ENCODE assay signal across 14 cellular contexts in genomic region chr2:178512491-178512890, GRCh38. TPM values are rescaled to one million over a fixed set of nuclear protein-coding genes. Genes with fewer than 3 reads are reported as not detected.
DNase-seq lines count a peak whose midpoint lies in the region; ATAC-seq and TF ChIP-seq lines count a peak whose summit lies in the region.
"Had no signal": no experiment of that assay in that cellular context is flagged by ENCODE, and none has a peak within 500 bp of the region (broad histone marks: within the 10 kb centered on the region; RNA-seq: fewer than 3 reads in every experiment).

No MANE protein-coding gene starts in this region.

- TF ChIP-seq POLR2A in adrenal gland (IDR thresholded peaks at IDR 0.05) = no peak

- 93 to 100% (median 98%) methylated on average over 2 of the region's 2 CpGs for WGBS in adrenal gland, 4 donors

- peak; percentile 21 for DNase-seq in AG09309 (ENCODE audit: low read depth)
- peak; percentile 24 for DNase-seq in HK-2 (ENCODE audit: unreplicated experiment)
- DNase-seq in astrocyte of the spinal cord (ENCODE audit: low read depth, low spot score) = peak; percentile 69
- DNase-seq in medulla oblongata (ENCODE audit: extremely low spot score) = peak; percentile 9
- no peak for DNase-seq in GOT3 (lab: John Stamatoyannopoulos, UW)
- DNase-seq in adrenal gland = no peak
- DNase-seq: DND-41, immature natural killer cell, Kasumi-1, NCI-H1694, sigmoid colon, trophoblast cell had no signal

- no peaks in the 10 kb centered on the region for H3K4me1 ChIP-seq in adrenal gland (replicated peaks in 1 of 2)
- H3K4me1 ChIP-seq: sigmoid colon had no signal

- ATAC-seq in HG03457 (IDR thresholded peaks at IDR 0.05; ENCODE audit: unreplicated experiment) (no peak), HG03135 (IDR thresholded peaks at IDR 0.05; ENCODE audit: unreplicated experiment) (no peak)

- H3K36me3 ChIP-seq in adrenal gland (replicated peaks in 1 of 2) = peaks cover 0 to 4% of the 10 kb centered on the region in 2 donors

- intact Hi-C loops in adrenal gland (cut with DNase I) = no loop called here

- H3K27me3 ChIP-seq in adrenal gland = no peaks in the 10 kb centered on the region
- H3K27me3 ChIP-seq: sigmoid colon had no signal

- in situ Hi-C loops in astrocyte of the spinal cord (cut with HindIII; ENCODE audit: low sequenced_read_pairs) = no loop called here

- TF ChIP-seq CTCF in AG09309 (IDR thresholded peaks at IDR 0.05; ENCODE audit: control insufficient read depth, insufficient read depth, low read depth, low read length, missing control alignments) (no peak), astrocyte of the spinal cord (IDR thresholded peaks at IDR 0.05; ENCODE audit: low read depth, low read length) (peak; percentile 9), adrenal gland (IDR thresholded peaks at IDR 0.05) (no peak)

- no peaks in the 10 kb centered on the region for H3K9me3 ChIP-seq in adrenal gland (replicated peaks in 1 of 3)
- H3K9me3 ChIP-seq: sigmoid colon had no signal

- H3K27ac ChIP-seq in adrenal gland = no peak overlapping the region
- H3K27ac ChIP-seq: sigmoid colon had no signal

- H3K4me3 ChIP-seq in AG09309 (ENCODE audit: control insufficient read depth, low read depth, low read length) (no peak overlapping the region), astrocyte of the spinal cord (ENCODE audit: low read depth, low read length) (no peak overlapping the region), adrenal gland (no peak overlapping the region)
- H3K4me3 ChIP-seq: sigmoid colon had no signal

RNA-seq across cellular contexts. Expression of gene PLEKHA3, which starts 32.2 kb away (rescaled TPM):
- 10 to 100 TPM; 11.1 to 96.4 (median 40.1) TPM for total RNA-seq in adrenal gland
- polyA plus RNA-seq in adrenal gland = 10 to 100 TPM in 1 of 3 donors, 1 to 10 TPM in 2; 1.8 to 33.4 (median 3.5) TPM

RNA-seq across cellular contexts. Expression of gene FKBP7, which starts 34.1 kb away (rescaled TPM):
- total RNA-seq in adrenal gland = 10 to 100 TPM in 3 of 8 donors, 1 to 10 TPM in 5; 5.3 to 14.3 (median 8.4) TPM
- polyA plus RNA-seq in adrenal gland = 10 to 100 TPM in 1 of 3 donors, 1 to 10 TPM in 2; 7.4 to 18.0 (median 8.9) TPM

Comparison
In these comparisons a context has a peak if more than half of its experiments do, and no peak if none do; other contexts are left out.
1. DNase-seq: peak in AG09309 (single experiment), HK-2 (single experiment), astrocyte of the spinal cord (single experiment) and medulla oblongata (single experiment); none in GOT3 (single experiment) and adrenal gland (0 of 7).